Comparison of ENCODE assay signal across 8 cellular contexts in the genomic region with DNA sequence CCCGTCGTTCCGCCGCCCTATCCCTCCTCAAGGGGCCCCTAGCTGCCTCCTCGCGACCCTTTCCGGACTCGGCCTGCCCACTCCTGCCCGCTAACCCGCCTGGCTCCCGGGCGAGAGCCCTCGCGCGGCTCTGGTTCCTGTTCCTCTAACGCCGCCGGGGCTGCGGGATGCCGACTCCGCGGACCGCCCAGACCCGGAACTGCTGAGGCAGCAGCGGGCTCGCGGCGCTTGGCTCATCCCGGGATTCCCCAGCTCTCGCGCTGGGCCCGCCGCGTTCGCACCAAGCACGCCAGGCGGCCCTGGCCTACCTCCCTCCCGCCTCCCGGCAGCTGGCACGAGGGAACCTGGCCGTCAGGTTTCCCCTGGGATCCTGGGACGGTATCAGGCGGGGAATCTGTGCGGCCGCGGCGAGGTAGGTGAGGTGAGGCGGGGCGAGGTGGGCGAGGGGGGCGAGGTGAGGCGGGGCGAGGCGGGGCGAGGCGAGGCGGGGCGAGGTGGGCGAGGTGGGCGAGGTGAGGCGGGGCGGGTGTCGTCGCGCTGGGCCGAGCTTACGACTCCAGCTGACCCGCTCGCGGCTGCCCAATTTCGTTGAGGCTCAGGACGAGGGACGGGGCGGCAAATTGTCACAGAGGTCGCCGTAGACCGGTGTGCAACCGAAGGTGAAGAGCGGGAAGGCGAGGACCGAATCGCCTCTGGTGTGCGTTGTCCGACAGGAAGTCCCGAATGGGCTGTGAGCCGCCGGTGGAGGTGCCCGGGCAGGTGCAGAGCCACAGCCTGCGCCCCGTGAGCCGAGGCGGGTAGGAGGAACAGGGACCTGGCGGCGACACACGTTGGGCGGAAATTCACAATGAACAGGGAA. TPM values are rescaled to one million over a fixed set of nuclear protein-coding genes. Genes with fewer than 3 reads are reported as not detected.
DNase-seq lines count a peak whose midpoint lies in the region; ATAC-seq, FAIRE-seq and TF ChIP-seq lines count a peak whose summit lies in the region.

Gene CCDC122 (minus strand): TSS at position 418 of the 859 bp plus-strand sequence. CDS start 10,364 bp downstream, outside the sequence.
Gene LACC1 (plus strand): TSS at position 582 of the 859 bp plus-strand sequence. CDS start 1,082 bp downstream, outside the sequence.

- CTCF ChIA-PET in AG04449 (lab: Yijun Ruan, JAX), result interaction anchor here (1.2 to 1.7 kb wide), 2 partner anchors 76 to 795 kb away, joined by 3 to 8 read pairs; no protein-coding TSS in a partner anchor

- TF ChIP-seq CTCF in AG04449 (IDR thresholded peaks at IDR 0.05; ENCODE audit: insufficient read depth, low read length, missing control alignments) (no peak), endodermal cell (conservative IDR thresholded peaks at IDR 0.05) (no peak)

- H3K9me3 Mint-ChIP-seq in endodermal cell, result peaks cover 3% of the 10 kb centered on the region

- H3K36me3 ChIP-seq in endodermal cell (ENCODE audit: control insufficient read depth, insufficient read depth, low read length) (no peaks in the 10 kb centered on the region), mesodermal cell (ENCODE audit: control insufficient read depth, insufficient read depth, low read length) (no peaks in the 10 kb centered on the region)

- no peaks in the 10 kb centered on the region for H3K36me3 Mint-ChIP-seq in endodermal cell (ENCODE audit: low read depth)

- peaks cover 23% of the 10 kb centered on the region for H3K4me1 Mint-ChIP-seq in endodermal cell

- FAIRE-seq in GM18507 (lab: Jason Lieb, UNC), result peak; percentile 70

- peak within 1 kb of the TSS; percentile 69 for H3K4me3 ChIP-seq in AG04449 (ENCODE audit: low read depth, low read length)
- peak within 1 kb of the TSS; percentile 84 for H3K4me3 ChIP-seq in endodermal cell (ENCODE audit: low read length)
- H3K4me3 ChIP-seq in mesodermal cell (ENCODE audit: extremely low read depth, insufficient read depth, low read length, poor library complexity, severe bottlenecking), result peak within 1 kb of the TSS; percentile 65

- peaks cover 15% of the 10 kb centered on the region for H3K27me3 ChIP-seq in endodermal cell (ENCODE audit: control insufficient read depth, insufficient read depth, low read length, poor library complexity, severe bottlenecking)

- POLR2A ChIA-PET in AG04449 (lab: Yijun Ruan, JAX), result interaction anchor here (1.0 to 1.3 kb wide), 3 partner anchors 75 to 783 kb away, joined by 3 to 4 read pairs (median 3); no protein-coding TSS in a partner anchor

- H3K27ac Mint-ChIP-seq in endodermal cell, result peak within 1 kb of the TSS; percentile 93

- peak within 1 kb of the TSS; percentile 60 for H3K9ac ChIP-seq in endodermal cell (ENCODE audit: extremely low read depth, low read length, poor library complexity, severe bottlenecking)

- H3K9me3 ChIP-seq in endodermal cell (ENCODE audit: control insufficient read depth, low read length) (peaks cover 9% of the 10 kb centered on the region), mesodermal cell (ENCODE audit: control insufficient read depth, low read length) (peaks cover 5% of the 10 kb centered on the region)

- ATAC-seq in HG02970 (IDR thresholded peaks at IDR 0.05; ENCODE audit: low FRiP score, unreplicated experiment), result peak; percentile 76

- peaks cover 18% of the 10 kb centered on the region for H3K27me3 Mint-ChIP-seq in endodermal cell (ENCODE audit: insufficient read depth)

- H3K27ac ChIP-seq in endodermal cell (ENCODE audit: low read depth, low read length) (no peak within 1 kb of the TSS), mesodermal cell (ENCODE audit: low read depth, low read length, severe bottlenecking) (peak within 1 kb of the TSS; percentile 87)

- 0 to 1% methylated on average over 10 to 94 of the region's 96 CpGs for WGBS in endodermal cell (ENCODE audit: insufficient coverage in 1 of 2, insufficient read length in 1 of 2), 2 experiments
- WGBS in mesodermal cell (ENCODE audit: insufficient coverage in 2 of 2), 2 experiments, result 0 to 2% methylated on average over 26 to 66 of the region's 96 CpGs

- H3K4me3 Mint-ChIP-seq in endodermal cell, result peak within 1 kb of the TSS; percentile 85

- DNase-seq in AG04449 (ENCODE audit: low read depth, low spot score) (no peak), GM18507 (ENCODE audit: extremely low spot score, insufficient read length, low read depth) (peak; percentile 73), NCI-H748 (lab: John Stamatoyannopoulos, UW; ENCODE audit: unreplicated experiment) (peak; percentile 85), endodermal cell (peak; percentile 92)
- DNase-seq in activated CD8-positive, alpha-beta memory T cell treated with anti-CD3 and anti-CD28 coated beads, Interleukin-2, amount 50 U/mL, for 24 hours (ENCODE audit: extremely low read depth), result peak; percentile 39
- DNase-seq in stimulated activated CD8-positive, alpha-beta memory T cell treated with anti-CD3 and anti-CD28 coated beads, Interleukin-15, amount 100 ng/mL, for 48 hours (ENCODE audit: low read depth in 2 of 2), result peak; percentile 71 to 72

- H3K4me1 ChIP-seq in endodermal cell (ENCODE audit: control insufficient read depth, insufficient read depth, low read length), result no peaks in the 10 kb centered on the region
- H3K4me1 ChIP-seq in mesodermal cell (ENCODE audit: control insufficient read depth, insufficient read depth, low read length, poor library complexity, severe bottlenecking), result peaks cover 9% of the 10 kb centered on the region

RNA-seq across cellular contexts. Expression of gene CCDC122, which starts in this region (rescaled TPM):
- total RNA-seq in endodermal cell, result 10 to 100 TPM; 10.2 to 11.5 TPM
- polyA plus RNA-seq in endodermal cell (2013, experiment 1 of 2), result 6.8 TPM
- 4.4 TPM for polyA plus RNA-seq in endodermal cell (2013, experiment 2 of 2)
- polyA plus RNA-seq in mesodermal cell (2013, experiment 1 of 2), result 5.3 TPM
- 9.8 TPM for polyA plus RNA-seq in mesodermal cell (2013, experiment 2 of 2)

RNA-seq across cellular contexts. Expression of gene LACC1, which starts in this region (rescaled TPM):
- total RNA-seq in endodermal cell, result 1 to 10 TPM; 1.3 to 2.0 TPM
- polyA plus RNA-seq in endodermal cell (2013, experiment 1 of 2), result 0.89 TPM
- polyA plus RNA-seq in endodermal cell (2013, experiment 2 of 2), result 0.79 TPM
- 5.5 TPM for polyA plus RNA-seq in mesodermal cell (2013, experiment 1 of 2)
- 6.1 TPM for polyA plus RNA-seq in mesodermal cell (2013, experiment 2 of 2)
